1 cellular context compared by ENCODE assay signal in the genomic region with DNA sequence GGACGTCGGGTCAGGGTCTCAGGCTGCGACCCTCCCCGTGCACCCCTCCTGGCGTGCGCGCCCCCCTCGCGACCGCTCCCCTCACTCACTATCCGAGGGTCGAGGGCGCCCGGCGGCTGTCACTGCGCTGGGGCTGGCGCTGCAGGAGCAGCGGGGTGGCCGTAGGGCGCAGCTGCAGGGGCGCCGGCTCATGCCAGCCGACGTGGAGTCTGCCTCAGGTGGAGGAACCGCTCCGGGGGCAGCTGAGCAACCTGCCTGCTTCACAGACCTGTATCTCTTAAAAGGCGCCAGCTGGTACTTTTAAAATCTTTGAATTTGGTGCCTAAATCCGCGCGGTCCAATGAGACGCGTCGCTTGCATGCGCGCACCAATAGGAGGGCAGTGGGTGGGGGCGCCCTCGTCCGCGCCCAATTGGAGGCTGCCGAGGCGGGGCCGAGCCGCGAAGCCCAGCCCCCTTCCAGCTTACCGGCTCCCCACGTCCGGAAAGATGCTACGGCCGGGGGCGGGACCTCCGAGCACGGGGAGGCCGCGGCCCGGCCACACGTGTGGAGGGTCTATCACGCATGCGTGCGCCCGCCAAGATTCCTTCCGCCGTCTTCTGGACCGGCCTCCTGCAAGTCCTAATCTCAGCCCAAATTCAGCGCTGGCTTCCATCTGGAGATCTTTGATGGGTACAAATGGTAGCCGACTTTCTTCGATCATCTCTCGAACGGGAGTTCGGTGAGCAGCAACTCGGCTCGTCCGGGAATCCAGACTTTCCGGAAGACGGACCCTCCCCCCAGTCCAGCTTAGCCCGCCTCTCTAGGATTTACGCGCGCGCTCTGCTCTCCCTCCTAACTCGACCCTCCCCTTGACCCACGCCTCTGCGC.
TF ChIP-seq lines count a peak whose summit lies in the region.

A gene with protein sequence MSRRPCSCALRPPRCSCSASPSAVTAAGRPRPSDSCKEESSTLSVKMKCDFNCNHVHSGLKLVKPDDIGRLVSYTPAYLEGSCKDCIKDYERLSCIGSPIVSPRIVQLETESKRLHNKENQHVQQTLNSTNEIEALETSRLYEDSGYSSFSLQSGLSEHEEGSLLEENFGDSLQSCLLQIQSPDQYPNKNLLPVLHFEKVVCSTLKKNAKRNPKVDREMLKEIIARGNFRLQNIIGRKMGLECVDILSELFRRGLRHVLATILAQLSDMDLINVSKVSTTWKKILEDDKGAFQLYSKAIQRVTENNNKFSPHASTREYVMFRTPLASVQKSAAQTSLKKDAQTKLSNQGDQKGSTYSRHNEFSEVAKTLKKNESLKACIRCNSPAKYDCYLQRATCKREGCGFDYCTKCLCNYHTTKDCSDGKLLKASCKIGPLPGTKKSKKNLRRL (minus strand): TSS at position 274 of the 869 bp plus-strand sequence. CDS start 82 bp downstream, at position 192.

TF ChIP-seq in K562, 482 proteins besides CTCF, POLR2A, EP300 and RAD21 (continued from another document and continues in another):
- TF ChIP-seq MYBL2 (IDR thresholded peaks at IDR 0.05; ENCODE audit: low read depth) (peak; percentile 99), MYBL2 (CRISPR knock-in tag; IDR thresholded peaks at IDR 0.05; ENCODE audit: borderline replicate concordance) (peak; percentile 74; the same call in 1 of the 2 replicates), SOX6 (IDR thresholded peaks at IDR 0.05) (no peak), SIX5 (IDR thresholded peaks at IDR 0.05; ENCODE audit: borderline replicate concordance in 1 of 2, insufficient read depth in 1 of 2, low read depth in 1 of 2, low read length in 2 of 2) (no peak), ZNF12 (CRISPR knock-in tag; IDR thresholded peaks at IDR 0.05) (no peak), ZNF324 (CRISPR knock-in tag; IDR thresholded peaks at IDR 0.05) (no peak), U2AF1 (optimal IDR thresholded peaks at IDR 0.05; ENCODE audit: low read depth, low read length) (peak; percentile 79), ILF3 (IDR thresholded peaks at IDR 0.05; ENCODE audit: borderline replicate concordance) (no peak), OTX1 (CRISPR knock-in tag; IDR thresholded peaks at IDR 0.05) (peak; percentile 35; the same call in 1 of the 2 replicates), JUND (IDR thresholded peaks at IDR 0.05; ENCODE audit: borderline replicate concordance, low read depth, low read length) (peak; percentile 29; the same call in 1 of the 2 replicates), JUND (tag; IDR thresholded peaks at IDR 0.05; ENCODE audit: borderline replicate concordance, low read depth, low read length) (no peak), ZC3H11A (IDR thresholded peaks at IDR 0.05; ENCODE audit: low read depth, low read length) (no peak), SRF (CRISPR knock-in tag; IDR thresholded peaks at IDR 0.05) (no peak; a peak in 1 of 4 replicates), ZNF707 (CRISPR knock-in tag; conservative IDR thresholded peaks at IDR 0.05) (no peak), CREM (IDR thresholded peaks at IDR 0.05; ENCODE audit: low read depth) (no peak; the same call in 1 of the 2 replicates), NELFE (IDR thresholded peaks at IDR 0.05; ENCODE audit: insufficient read depth, insufficient read length) (no peak), CEBPB (tag; IDR thresholded peaks at IDR 0.05) (no peak), ZNF24 (IDR thresholded peaks at IDR 0.05) (0 out of 2 replicates have a peak, but pooled peaks have one; percentile 15), POU5F1 (IDR thresholded peaks at IDR 0.05; ENCODE audit: borderline replicate concordance, low read depth, low read length, partially characterized antibody) (no peak), ETV1 (tag; conservative IDR thresholded peaks at IDR 0.05; ENCODE audit: low read depth) (peak; percentile 48; the same call in 1 of the 2 replicates), POLR2B (IDR thresholded peaks at IDR 0.05; ENCODE audit: low read depth, partially characterized antibody) (peak; percentile 76), SP1 (CRISPR knock-in tag; IDR thresholded peaks at IDR 0.05) (peak; percentile 99), EHMT2 (IDR thresholded peaks at IDR 0.05) (no peak), TARDBP (IDR thresholded peaks at IDR 0.05) (no peak), PHTF2 (CRISPR knock-in tag; IDR thresholded peaks at IDR 0.05) (no peak), SAFB (IDR thresholded peaks at IDR 0.05; ENCODE audit: borderline replicate concordance, low read depth, low read length) (no peak), MBD2 (IDR thresholded peaks at IDR 0.05; ENCODE audit: borderline replicate concordance, low read depth) (peak; percentile 97), MEF2D (tag; conservative IDR thresholded peaks at IDR 0.05; ENCODE audit: low read depth) (no peak), TAF9B (IDR thresholded peaks at IDR 0.05; ENCODE audit: partially characterized antibody) (peak; percentile 25), HDAC1 (IDR thresholded peaks at IDR 0.05) (peak; percentile 88 to 100), FOXK1 (CRISPR knock-in tag; IDR thresholded peaks at IDR 0.05; ENCODE audit: borderline replicate concordance) (0 out of 2 replicates have a peak, but pooled peaks have one; percentile 42), RUNX1 (IDR thresholded peaks at IDR 0.05; ENCODE audit: low read depth) (no peak), ZBTB7A (IDR thresholded peaks at IDR 0.05; ENCODE audit: borderline replicate concordance, control insufficient read depth, low read depth, low read length) (peak; percentile 96), TEAD4 (IDR thresholded peaks at IDR 0.05; ENCODE audit: low read length) (no peak), TEAD4 (CRISPR knock-in tag; IDR thresholded peaks at IDR 0.05; ENCODE audit: borderline replicate concordance) (no peak), MAZ (CRISPR knock-in tag; conservative IDR thresholded peaks at IDR 0.05 in 1 of 2, IDR thresholded peaks at IDR 0.05 in 1 of 2) (peak; percentile 71 to 85; a peak in 3 of 4 replicates), MCM7 (IDR thresholded peaks at IDR 0.05) (no peak), NR4A1 (CRISPR knock-in tag; IDR thresholded peaks at IDR 0.05) (0 out of 2 replicates have a peak, but pooled peaks have one; percentile 30), NR4A1 (tag; IDR thresholded peaks at IDR 0.05) (no peak), SPI1 (IDR thresholded peaks at IDR 0.05; ENCODE audit: borderline replicate concordance, low read depth, low read length) (no peak), ILK (tag; IDR thresholded peaks at IDR 0.05; ENCODE audit: borderline replicate concordance, low read depth) (no peak), ZNF217 (CRISPR knock-in tag; IDR thresholded peaks at IDR 0.05) (no peak), PTTG1 (tag; IDR thresholded peaks at IDR 0.05; ENCODE audit: low read depth) (no peak), ZNF143 (CRISPR knock-in tag; IDR thresholded peaks at IDR 0.05) (no peak), HLTF (IDR thresholded peaks at IDR 0.05) (no peak)
- TF ChIP-seq, protein P1, sequence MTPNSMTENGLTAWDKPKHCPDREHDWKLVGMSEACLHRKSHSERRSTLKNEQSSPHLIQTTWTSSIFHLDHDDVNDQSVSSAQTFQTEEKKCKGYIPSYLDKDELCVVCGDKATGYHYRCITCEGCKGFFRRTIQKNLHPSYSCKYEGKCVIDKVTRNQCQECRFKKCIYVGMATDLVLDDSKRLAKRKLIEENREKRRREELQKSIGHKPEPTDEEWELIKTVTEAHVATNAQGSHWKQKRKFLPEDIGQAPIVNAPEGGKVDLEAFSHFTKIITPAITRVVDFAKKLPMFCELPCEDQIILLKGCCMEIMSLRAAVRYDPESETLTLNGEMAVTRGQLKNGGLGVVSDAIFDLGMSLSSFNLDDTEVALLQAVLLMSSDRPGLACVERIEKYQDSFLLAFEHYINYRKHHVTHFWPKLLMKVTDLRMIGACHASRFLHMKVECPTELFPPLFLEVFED (CRISPR knock-in tag; conservative IDR thresholded peaks at IDR 0.05): no peak
- TF ChIP-seq, protein P2, sequence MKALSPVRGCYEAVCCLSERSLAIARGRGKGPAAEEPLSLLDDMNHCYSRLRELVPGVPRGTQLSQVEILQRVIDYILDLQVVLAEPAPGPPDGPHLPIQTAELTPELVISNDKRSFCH (CRISPR knock-in tag; IDR thresholded peaks at IDR 0.05): no peak
- TF ChIP-seq, protein P2 (tag; IDR thresholded peaks at IDR 0.05): peak; percentile 61
- TF ChIP-seq, protein P3, sequence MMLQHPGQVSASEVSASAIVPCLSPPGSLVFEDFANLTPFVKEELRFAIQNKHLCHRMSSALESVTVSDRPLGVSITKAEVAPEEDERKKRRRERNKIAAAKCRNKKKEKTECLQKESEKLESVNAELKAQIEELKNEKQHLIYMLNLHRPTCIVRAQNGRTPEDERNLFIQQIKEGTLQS (IDR thresholded peaks at IDR 0.05): no peak
- TF ChIP-seq, protein P3 (CRISPR knock-in tag; conservative IDR thresholded peaks at IDR 0.05): no peak
- TF ChIP-seq, protein P4, sequence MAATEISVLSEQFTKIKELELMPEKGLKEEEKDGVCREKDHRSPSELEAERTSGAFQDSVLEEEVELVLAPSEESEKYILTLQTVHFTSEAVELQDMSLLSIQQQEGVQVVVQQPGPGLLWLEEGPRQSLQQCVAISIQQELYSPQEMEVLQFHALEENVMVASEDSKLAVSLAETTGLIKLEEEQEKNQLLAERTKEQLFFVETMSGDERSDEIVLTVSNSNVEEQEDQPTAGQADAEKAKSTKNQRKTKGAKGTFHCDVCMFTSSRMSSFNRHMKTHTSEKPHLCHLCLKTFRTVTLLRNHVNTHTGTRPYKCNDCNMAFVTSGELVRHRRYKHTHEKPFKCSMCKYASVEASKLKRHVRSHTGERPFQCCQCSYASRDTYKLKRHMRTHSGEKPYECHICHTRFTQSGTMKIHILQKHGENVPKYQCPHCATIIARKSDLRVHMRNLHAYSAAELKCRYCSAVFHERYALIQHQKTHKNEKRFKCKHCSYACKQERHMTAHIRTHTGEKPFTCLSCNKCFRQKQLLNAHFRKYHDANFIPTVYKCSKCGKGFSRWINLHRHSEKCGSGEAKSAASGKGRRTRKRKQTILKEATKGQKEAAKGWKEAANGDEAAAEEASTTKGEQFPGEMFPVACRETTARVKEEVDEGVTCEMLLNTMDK (IDR thresholded peaks at IDR 0.05; ENCODE audit: borderline replicate concordance, insufficient read depth, low read depth, low read length, poor library complexity, severe bottlenecking): no peak
- TF ChIP-seq, protein P5, sequence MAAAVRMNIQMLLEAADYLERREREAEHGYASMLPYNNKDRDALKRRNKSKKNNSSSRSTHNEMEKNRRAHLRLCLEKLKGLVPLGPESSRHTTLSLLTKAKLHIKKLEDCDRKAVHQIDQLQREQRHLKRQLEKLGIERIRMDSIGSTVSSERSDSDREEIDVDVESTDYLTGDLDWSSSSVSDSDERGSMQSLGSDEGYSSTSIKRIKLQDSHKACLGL (CRISPR knock-in tag; IDR thresholded peaks at IDR 0.05; ENCODE audit: borderline replicate concordance, poor library complexity, severe bottlenecking): peak; percentile 76
- TF ChIP-seq, protein P6, sequence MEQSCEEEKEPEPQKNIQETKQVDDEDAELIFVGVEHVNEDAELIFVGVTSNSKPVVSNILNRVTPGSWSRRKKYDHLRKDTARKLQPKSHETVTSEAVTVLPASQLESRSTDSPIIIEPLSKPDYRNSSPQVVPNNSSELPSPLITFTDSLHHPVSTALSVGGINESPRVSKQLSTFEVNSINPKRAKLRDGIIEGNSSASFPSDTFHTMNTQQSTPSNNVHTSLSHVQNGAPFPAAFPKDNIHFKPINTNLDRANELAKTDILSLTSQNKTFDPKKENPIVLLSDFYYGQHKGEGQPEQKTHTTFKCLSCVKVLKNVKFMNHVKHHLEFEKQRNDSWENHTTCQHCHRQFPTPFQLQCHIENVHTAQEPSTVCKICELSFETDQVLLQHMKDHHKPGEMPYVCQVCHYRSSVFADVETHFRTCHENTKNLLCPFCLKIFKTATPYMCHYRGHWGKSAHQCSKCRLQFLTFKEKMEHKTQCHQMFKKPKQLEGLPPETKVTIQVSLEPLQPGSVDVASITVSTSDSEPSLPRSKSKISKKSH (CRISPR knock-in tag; IDR thresholded peaks at IDR 0.05): no peak
- TF ChIP-seq, protein P7, sequence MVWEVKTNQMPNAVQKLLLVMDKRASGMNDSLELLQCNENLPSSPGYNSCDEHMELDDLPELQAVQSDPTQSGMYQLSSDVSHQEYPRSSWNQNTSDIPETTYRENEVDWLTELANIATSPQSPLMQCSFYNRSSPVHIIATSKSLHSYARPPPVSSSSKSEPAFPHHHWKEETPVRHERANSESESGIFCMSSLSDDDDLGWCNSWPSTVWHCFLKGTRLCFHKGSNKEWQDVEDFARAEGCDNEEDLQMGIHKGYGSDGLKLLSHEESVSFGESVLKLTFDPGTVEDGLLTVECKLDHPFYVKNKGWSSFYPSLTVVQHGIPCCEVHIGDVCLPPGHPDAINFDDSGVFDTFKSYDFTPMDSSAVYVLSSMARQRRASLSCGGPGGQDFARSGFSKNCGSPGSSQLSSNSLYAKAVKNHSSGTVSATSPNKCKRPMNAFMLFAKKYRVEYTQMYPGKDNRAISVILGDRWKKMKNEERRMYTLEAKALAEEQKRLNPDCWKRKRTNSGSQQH (CRISPR knock-in tag; IDR thresholded peaks at IDR 0.05): 0 out of 2 replicates have a peak, but pooled peaks have one; percentile 9
- TF ChIP-seq, protein P8, sequence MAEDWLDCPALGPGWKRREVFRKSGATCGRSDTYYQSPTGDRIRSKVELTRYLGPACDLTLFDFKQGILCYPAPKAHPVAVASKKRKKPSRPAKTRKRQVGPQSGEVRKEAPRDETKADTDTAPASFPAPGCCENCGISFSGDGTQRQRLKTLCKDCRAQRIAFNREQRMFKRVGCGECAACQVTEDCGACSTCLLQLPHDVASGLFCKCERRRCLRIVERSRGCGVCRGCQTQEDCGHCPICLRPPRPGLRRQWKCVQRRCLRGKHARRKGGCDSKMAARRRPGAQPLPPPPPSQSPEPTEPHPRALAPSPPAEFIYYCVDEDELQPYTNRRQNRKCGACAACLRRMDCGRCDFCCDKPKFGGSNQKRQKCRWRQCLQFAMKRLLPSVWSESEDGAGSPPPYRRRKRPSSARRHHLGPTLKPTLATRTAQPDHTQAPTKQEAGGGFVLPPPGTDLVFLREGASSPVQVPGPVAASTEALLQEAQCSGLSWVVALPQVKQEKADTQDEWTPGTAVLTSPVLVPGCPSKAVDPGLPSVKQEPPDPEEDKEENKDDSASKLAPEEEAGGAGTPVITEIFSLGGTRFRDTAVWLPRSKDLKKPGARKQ (CRISPR knock-in tag; IDR thresholded peaks at IDR 0.05): no peak
- TF ChIP-seq, protein P9, sequence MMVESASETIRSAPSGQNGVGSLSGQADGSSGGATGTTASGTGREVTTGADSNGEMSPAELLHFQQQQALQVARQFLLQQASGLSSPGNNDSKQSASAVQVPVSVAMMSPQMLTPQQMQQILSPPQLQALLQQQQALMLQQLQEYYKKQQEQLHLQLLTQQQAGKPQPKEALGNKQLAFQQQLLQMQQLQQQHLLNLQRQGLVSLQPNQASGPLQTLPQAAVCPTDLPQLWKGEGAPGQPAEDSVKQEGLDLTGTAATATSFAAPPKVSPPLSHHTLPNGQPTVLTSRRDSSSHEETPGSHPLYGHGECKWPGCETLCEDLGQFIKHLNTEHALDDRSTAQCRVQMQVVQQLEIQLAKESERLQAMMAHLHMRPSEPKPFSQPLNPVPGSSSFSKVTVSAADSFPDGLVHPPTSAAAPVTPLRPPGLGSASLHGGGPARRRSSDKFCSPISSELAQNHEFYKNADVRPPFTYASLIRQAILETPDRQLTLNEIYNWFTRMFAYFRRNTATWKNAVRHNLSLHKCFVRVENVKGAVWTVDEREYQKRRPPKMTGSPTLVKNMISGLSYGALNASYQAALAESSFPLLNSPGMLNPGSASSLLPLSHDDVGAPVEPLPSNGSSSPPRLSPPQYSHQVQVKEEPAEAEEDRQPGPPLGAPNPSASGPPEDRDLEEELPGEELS (CRISPR knock-in tag; IDR thresholded peaks at IDR 0.05; ENCODE audit: borderline replicate concordance): no peak
